1 cellular context compared by ENCODE assay signal in the genomic region with DNA sequence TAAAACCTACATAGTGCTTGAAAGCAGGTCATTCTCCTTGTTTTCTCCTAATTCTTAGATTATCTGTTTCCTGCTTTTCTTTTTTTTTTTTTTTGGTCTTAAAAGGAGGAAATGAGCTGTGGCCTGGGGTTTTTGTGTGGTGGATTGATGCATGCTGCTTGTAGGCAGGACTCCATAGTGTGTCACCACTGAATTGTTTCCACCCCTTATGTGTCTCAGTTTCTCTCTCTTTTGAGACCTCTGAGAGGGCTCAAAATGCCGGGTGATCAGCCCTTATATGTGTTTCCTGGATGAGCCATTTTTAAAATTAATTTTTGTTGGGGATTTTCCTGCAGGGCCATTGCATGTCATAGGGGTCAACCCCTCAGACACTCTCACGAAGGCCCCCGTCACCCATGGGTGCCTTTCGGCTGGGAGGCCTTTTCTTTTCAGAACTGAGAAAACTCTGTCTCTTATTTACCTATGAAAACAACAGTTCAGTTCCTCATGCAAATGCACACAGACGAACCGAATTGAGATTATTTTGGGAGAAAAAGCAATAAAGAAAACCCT.
TF ChIP-seq lines count a peak whose summit lies in the region.

No MANE protein-coding gene starts in this region.

TF ChIP-seq in HepG2, 621 proteins besides CTCF, POLR2A, EP300 and RAD21 (continued from another document):
- TF ChIP-seq, protein P1, sequence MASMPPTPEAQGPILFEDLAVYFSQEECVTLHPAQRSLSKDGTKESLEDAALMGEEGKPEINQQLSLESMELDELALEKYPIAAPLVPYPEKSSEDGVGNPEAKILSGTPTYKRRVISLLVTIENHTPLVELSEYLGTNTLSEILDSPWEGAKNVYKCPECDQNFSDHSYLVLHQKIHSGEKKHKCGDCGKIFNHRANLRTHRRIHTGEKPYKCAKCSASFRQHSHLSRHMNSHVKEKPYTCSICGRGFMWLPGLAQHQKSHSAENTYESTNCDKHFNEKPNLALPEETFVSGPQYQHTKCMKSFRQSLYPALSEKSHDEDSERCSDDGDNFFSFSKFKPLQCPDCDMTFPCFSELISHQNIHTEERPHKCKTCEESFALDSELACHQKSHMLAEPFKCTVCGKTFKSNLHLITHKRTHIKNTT (CRISPR knock-in tag; IDR thresholded peaks at IDR 0.05) = no peak
- no peak for TF ChIP-seq THAP11 (CRISPR knock-in tag; IDR thresholded peaks at IDR 0.05)
- no peak for TF ChIP-seq ZNF556 (CRISPR knock-in tag; IDR thresholded peaks at IDR 0.05; ENCODE audit: borderline replicate concordance)
- TF ChIP-seq ZNF660 (CRISPR knock-in tag; IDR thresholded peaks at IDR 0.05; ENCODE audit: borderline replicate concordance, low read depth) = no peak
- no peak for TF ChIP-seq ZNF24 (IDR thresholded peaks at IDR 0.05)
- no peak for TF ChIP-seq MBNL3 (CRISPR knock-in tag; conservative IDR thresholded peaks at IDR 0.05)
- no peak for TF ChIP-seq ZNF678 (CRISPR knock-in tag; IDR thresholded peaks at IDR 0.05)
- TF ChIP-seq, protein P2, sequence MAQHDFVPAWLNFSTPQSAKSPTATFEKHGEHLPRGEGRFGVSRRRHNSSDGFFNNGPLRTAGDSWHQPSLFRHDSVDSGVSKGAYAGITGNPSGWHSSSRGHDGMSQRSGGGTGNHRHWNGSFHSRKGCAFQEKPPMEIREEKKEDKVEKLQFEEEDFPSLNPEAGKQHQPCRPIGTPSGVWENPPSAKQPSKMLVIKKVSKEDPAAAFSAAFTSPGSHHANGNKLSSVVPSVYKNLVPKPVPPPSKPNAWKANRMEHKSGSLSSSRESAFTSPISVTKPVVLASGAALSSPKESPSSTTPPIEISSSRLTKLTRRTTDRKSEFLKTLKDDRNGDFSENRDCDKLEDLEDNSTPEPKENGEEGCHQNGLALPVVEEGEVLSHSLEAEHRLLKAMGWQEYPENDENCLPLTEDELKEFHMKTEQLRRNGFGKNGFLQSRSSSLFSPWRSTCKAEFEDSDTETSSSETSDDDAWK (CRISPR knock-in tag; IDR thresholded peaks at IDR 0.05) = no peak
- TF ChIP-seq TOPORS (CRISPR knock-in tag; IDR thresholded peaks at IDR 0.05) = no peak
- no peak for TF ChIP-seq MAF1 (CRISPR knock-in tag; IDR thresholded peaks at IDR 0.05; ENCODE audit: borderline replicate concordance)
- TF ChIP-seq WIZ (CRISPR knock-in tag; IDR thresholded peaks at IDR 0.05) = no peak
- no peak for TF ChIP-seq ZNF572 (CRISPR knock-in tag; IDR thresholded peaks at IDR 0.05)
